ENCODE assay signal across 1 cellular context in genomic region chr12:93908846-93909592, GRCh38.
TF ChIP-seq lines count a peak whose summit lies in the region.

No MANE protein-coding gene starts in this region.

TF ChIP-seq in HepG2, 621 proteins besides CTCF, POLR2A, EP300 and RAD21 (continued from another document):
- TF ChIP-seq, protein P1, sequence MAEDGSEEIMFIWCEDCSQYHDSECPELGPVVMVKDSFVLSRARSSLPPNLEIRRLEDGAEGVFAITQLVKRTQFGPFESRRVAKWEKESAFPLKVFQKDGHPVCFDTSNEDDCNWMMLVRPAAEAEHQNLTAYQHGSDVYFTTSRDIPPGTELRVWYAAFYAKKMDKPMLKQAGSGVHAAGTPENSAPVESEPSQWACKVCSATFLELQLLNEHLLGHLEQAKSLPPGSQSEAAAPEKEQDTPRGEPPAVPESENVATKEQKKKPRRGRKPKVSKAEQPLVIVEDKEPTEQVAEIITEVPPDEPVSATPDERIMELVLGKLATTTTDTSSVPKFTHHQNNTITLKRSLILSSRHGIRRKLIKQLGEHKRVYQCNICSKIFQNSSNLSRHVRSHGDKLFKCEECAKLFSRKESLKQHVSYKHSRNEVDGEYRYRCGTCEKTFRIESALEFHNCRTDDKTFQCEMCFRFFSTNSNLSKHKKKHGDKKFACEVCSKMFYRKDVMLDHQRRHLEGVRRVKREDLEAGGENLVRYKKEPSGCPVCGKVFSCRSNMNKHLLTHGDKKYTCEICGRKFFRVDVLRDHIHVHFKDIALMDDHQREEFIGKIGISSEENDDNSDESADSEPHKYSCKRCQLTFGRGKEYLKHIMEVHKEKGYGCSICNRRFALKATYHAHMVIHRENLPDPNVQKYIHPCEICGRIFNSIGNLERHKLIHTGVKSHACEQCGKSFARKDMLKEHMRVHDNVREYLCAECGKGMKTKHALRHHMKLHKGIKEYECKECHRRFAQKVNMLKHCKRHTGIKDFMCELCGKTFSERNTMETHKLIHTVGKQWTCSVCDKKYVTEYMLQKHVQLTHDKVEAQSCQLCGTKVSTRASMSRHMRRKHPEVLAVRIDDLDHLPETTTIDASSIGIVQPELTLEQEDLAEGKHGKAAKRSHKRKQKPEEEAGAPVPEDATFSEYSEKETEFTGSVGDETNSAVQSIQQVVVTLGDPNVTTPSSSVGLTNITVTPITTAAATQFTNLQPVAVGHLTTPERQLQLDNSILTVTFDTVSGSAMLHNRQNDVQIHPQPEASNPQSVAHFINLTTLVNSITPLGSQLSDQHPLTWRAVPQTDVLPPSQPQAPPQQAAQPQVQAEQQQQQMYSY (CRISPR knock-in tag; IDR thresholded peaks at IDR 0.05) = no peak
